In genomic region chr19:282501-282900, GRCh38 we compare ENCODE assay signal across 32 cellular contexts. TPM values are rescaled to one million over a fixed set of nuclear protein-coding genes. Genes with fewer than 3 reads are reported as not detected.
DNase-seq lines count a peak whose midpoint lies in the region; ATAC-seq, FAIRE-seq and TF ChIP-seq lines count a peak whose summit lies in the region.
"Had no signal": no experiment of that assay in that cellular context is flagged by ENCODE, and none has a peak within 500 bp of the region (broad histone marks: within the 10 kb centered on the region; RNA-seq: fewer than 3 reads in every experiment).

No MANE protein-coding gene starts in this region.

- TF ChIP-seq EP300 in K562 (IDR thresholded peaks at IDR 0.05; ENCODE audit: low read length) = no peak

- H3K27me3 ChIP-seq in MM.1S (replicated peaks; ENCODE audit: insufficient read depth, low read length) (peaks cover 91% of the 10 kb centered on the region), K562 (ENCODE audit: control insufficient read depth in 2 of 2, insufficient read depth in 2 of 2, low read length in 2 of 2) (peaks cover 0 to 13% of the 10 kb centered on the region in 2 experiments; a peak in 3 of 5 replicates)
- H3K27me3 ChIP-seq: BLaER1 treated with 17β-estradiol and CSF1 and Interleukin-3, amounts not matched to agents 10 nM and 100 nM; SJCRH30 had no signal

- H4K20me1 ChIP-seq in MM.1S (ENCODE audit: insufficient read depth, low read length) = no peaks in the 10 kb centered on the region
- 0 out of 2 replicates have a peak, but pooled peaks cover 8% of the 10 kb centered on the region for H4K20me1 ChIP-seq in K562 (replicated peaks; ENCODE audit: control insufficient read depth, insufficient read depth, low read length)
- H4K20me1 ChIP-seq: BLaER1 treated with 17β-estradiol and CSF1 and Interleukin-3, amounts not matched to agents 10 nM and 100 nM had no signal

- H3F3A ChIP-seq in MM.1S (ENCODE audit: insufficient read depth, low read length) = no peaks in the 10 kb centered on the region

- 26% methylated on average over 10 of the region's 13 CpGs for WGBS in K562 (ENCODE audit: insufficient coverage, low coverage, missing lambda C conversion rate)

- no peak overlapping the region for H3K9ac ChIP-seq in MM.1S (ENCODE audit: low read length)
- H3K9ac ChIP-seq in K562 (ENCODE audit: insufficient read depth in 1 of 2, low read depth in 2 of 2, low read length in 2 of 2) = no peak overlapping the region
- H3K9ac ChIP-seq: BLaER1 treated with 17β-estradiol and CSF1 and Interleukin-3, amounts not matched to agents 10 nM and 100 nM; KMS-11 had no signal

- no peaks in the 10 kb centered on the region for H3K36me3 ChIP-seq in MM.1S (replicated peaks; ENCODE audit: insufficient read depth, low read length)
- no peaks in the 10 kb centered on the region for H3K36me3 ChIP-seq in K562 (ENCODE audit: control insufficient read depth, insufficient read depth, low read length)
- H3K36me3 ChIP-seq: BLaER1 treated with 17β-estradiol and CSF1 and Interleukin-3, amounts not matched to agents 10 nM and 100 nM; HAP-1; SJCRH30 had no signal

- H3K79me2 ChIP-seq in MM.1S (ENCODE audit: low read length) (no peaks in the 10 kb centered on the region), K562 (ENCODE audit: control insufficient read depth, insufficient read depth, low read length) (no peaks in the 10 kb centered on the region)

- H3K4me2 ChIP-seq in MM.1S (ENCODE audit: low read depth, low read length) (peak overlapping the region; percentile 22; the same call in 1 of the 2 replicates), K562 (ENCODE audit: insufficient read depth, low read length) (no peak overlapping the region)
- H3K4me2 ChIP-seq: A549; BLaER1 treated with 17β-estradiol and CSF1 and Interleukin-3, amounts not matched to agents 10 nM and 100 nM; KMS-11 had no signal

- no peaks in the 10 kb centered on the region for H3K9me3 ChIP-seq in MM.1S (replicated peaks; ENCODE audit: insufficient read depth, low read length)
- no peaks in the 10 kb centered on the region for H3K9me3 ChIP-seq in K562 (replicated peaks; ENCODE audit: control insufficient read depth, insufficient read depth, low read depth, low read length)
- H3K9me3 ChIP-seq: A549; BLaER1 treated with 17β-estradiol and CSF1 and Interleukin-3, amounts not matched to agents 10 nM and 100 nM; HAP-1; SJCRH30 had no signal

- no peak for TF ChIP-seq POLR2A in K562 (conservative IDR thresholded peaks at IDR 0.05)

- ATAC-seq in K562 (no peak), HG02973 (IDR thresholded peaks at IDR 0.05; ENCODE audit: unreplicated experiment) (no peak), GM18867 (IDR thresholded peaks at IDR 0.05; ENCODE audit: unreplicated experiment) (no peak)
- ATAC-seq: PC-3, Right ventricle myocardium inferior, SK-N-SH treated with all-trans-retinoic acid at 6 μM for 48 hours, T-helper 17 cell had no signal

- CTCF ChIA-PET in K562 (lab: Yijun Ruan, JAX; ENCODE audit: low intra/inter-chr PET ratio) = no interaction called here

- no peak for TF ChIP-seq RAD21 in K562 (CRISPR knock-in tag; conservative IDR thresholded peaks at IDR 0.05 in 1 of 2, IDR thresholded peaks at IDR 0.05 in 1 of 2)

- in situ Hi-C loops in K562 (cut with MboI) = no loop called here

- intact Hi-C loops in K562 (cut with micrococcal nuclease) = no loop called here

- TF ChIP-seq CTCF in MM.1S (IDR thresholded peaks at IDR 0.05; ENCODE audit: low read length) = no peak
- TF ChIP-seq CTCF in K562 (IDR thresholded peaks at IDR 0.05 in 2 of 3, conservative IDR thresholded peaks at IDR 0.05 in 1 of 3; ENCODE audit: insufficient read depth in 2 of 3, low read depth in 1 of 3, low read length in 3 of 3) = no peak

- 0 out of 2 replicates have a peak overlapping the region, but pooled peaks have one; percentile 24 for H2AFZ ChIP-seq in MM.1S (ENCODE audit: low read length)
- H2AFZ ChIP-seq in K562 (ENCODE audit: low read depth, low read length) = no peak overlapping the region

- FAIRE-seq in K562 (lab: Jason Lieb, UNC) = no peak
- FAIRE-seq: A549, GM12891, GM19239 had no signal

- no TSS peak for BruUV-seq in K562 (replicated peaks; lab: Mats Ljungman, UMichigan)

- POLR2A ChIA-PET in K562 (lab: Yijun Ruan, JAX) = interaction anchor here (0.6 to 1.1 kb wide), 2 partner anchors 10 to 19 kb away, joined by 3 to 4 read pairs; no protein-coding TSS in a partner anchor

- H3K9me1 ChIP-seq in K562 (ENCODE audit: control insufficient read depth, insufficient read depth, low read length) = no peaks in the 10 kb centered on the region

- DNase-seq in NCI-H2196 (lab: John Stamatoyannopoulos, UW; ENCODE audit: unreplicated experiment) (peak; percentile 32), NCI-H2196 treated with DMSO at 0.1 percent for 48 hours (lab: John Stamatoyannopoulos, UW; ENCODE audit: unreplicated experiment) (no peak), MM.1S (no peak), K562 (ENCODE audit: extremely low read depth in 1 of 4, low spot score in 3 of 4) (peak in 1 of 4 experiments; percentile 24), cortex of kidney (lab: John Stamatoyannopoulos, UW) (no peak)
- DNase-seq: AML-193; CD4-positive, alpha-beta T cell; COR-L47; DMS79 treated with DMSO at 0.1 percent for 48 hours; GF-D8; HFFc6; IMR-90; NCI-H1048; NCI-H1694; NCI-H2081 treated with DMSO at 0.1 percent for 48 hours; NCI-H2171; NCI-H524; NCI-H748 treated with DMSO at 0.1 percent for 48 hours; NK-92 treated with Interleukin-12 subunit alpha and Interleukin-12 subunit beta, amount 100 ng/mL, for 24 hours; PC-3; SJCRH30; T-helper 17 cell had no signal

- H3K27ac ChIP-seq in MM.1S (ENCODE audit: low read length) = no peak overlapping the region
- H3K27ac ChIP-seq in K562 (ENCODE audit: extremely low read depth, low read depth, low read length) = no peak overlapping the region
- H3K27ac ChIP-seq: A549; BLaER1 treated with 17β-estradiol and CSF1 and Interleukin-3, amounts not matched to agents 10 nM and 100 nM; KMS-11; SJCRH30 had no signal

- H3K4me1 ChIP-seq in MM.1S (ENCODE audit: low read length) (peaks cover 6% of the 10 kb centered on the region; the same call in 1 of the 2 replicates), K562 (replicated peaks in 1 of 2; ENCODE audit: control insufficient read depth in 2 of 2, insufficient read depth in 2 of 2, low read length in 2 of 2) (peaks cover 0 to 19% of the 10 kb centered on the region in 2 experiments; a peak in 1 of 5 replicates)
- H3K4me1 ChIP-seq: A549, HAP-1 had no signal

- H3K9me2 ChIP-seq in MM.1S (replicated peaks; ENCODE audit: insufficient read depth, low read length) = no peaks in the 10 kb centered on the region

- H3K4me3 ChIP-seq in MM.1S (ENCODE audit: low read length) = no peak overlapping the region
- no peak overlapping the region for H3K4me3 ChIP-seq in K562
- H3K4me3 ChIP-seq: A549; BLaER1 treated with 17β-estradiol and CSF1 and Interleukin-3, amounts not matched to agents 10 nM and 100 nM; HAP-1; SJCRH30 had no signal

TF ChIP-seq in K562, 482 proteins besides CTCF, POLR2A, EP300 and RAD21:
- TF ChIP-seq MAX (CRISPR knock-in tag; IDR thresholded peaks at IDR 0.05) = no peak
- TF ChIP-seq ADNP (tag; IDR thresholded peaks at IDR 0.05) = peak; percentile 66; the same call in 1 of the 2 replicates
- peak; percentile 41 for TF ChIP-seq RBM25 (IDR thresholded peaks at IDR 0.05; ENCODE audit: low read depth, low read length, severe bottlenecking)
- TF ChIP-seq BCOR (IDR thresholded peaks at IDR 0.05) = peak; percentile 84
- peak; percentile 35 to 67; a peak in 3 of 4 replicates for TF ChIP-seq KDM1A (IDR thresholded peaks at IDR 0.05)

RNA-seq across cellular contexts. Expression of gene PLPP2, which starts 8.7 kb away (rescaled TPM):
- total RNA-seq in K562 (2011; cell fraction: chromatin; rRNA removed; ENCODE audit: low replicate concordance) = 6.2 and 17.1 TPM in 2 replicates
- total RNA-seq in K562 (2011; cell fraction: nucleolus; rRNA removed) = 17.7 and 19.1 TPM in 2 replicates
- 13.8 and 19.1 TPM in 2 replicates for total RNA-seq in K562 (2011; cell fraction: nucleoplasm; rRNA removed)
- total RNA-seq in K562 (2014; rRNA removed) = 3.1 and 4.0 TPM in 2 replicates
- total RNA-seq in K562 (2014; rRNA removed; fragmentation: Illumina TruSeq; extraction: Trizol) = 0.67 and 2.0 TPM in 2 replicates
- 0.51 and 0.64 TPM in 2 replicates for total RNA-seq in K562 (2015; rRNA removed; fragmentation: Illumina TruSeq; extraction: Trizol)
- total RNA-seq in K562 (2021) = 3.9 and 4.4 TPM in 2 replicates
- 1.1 and 2.5 TPM in 2 replicates for polyA plus RNA-seq in K562 (2011; rRNA removed)
- polyA plus RNA-seq in K562 (2011; cell fraction: cytosol; rRNA removed) = 1.9 and 11.7 TPM in 2 replicates
- 2.4 and 12.0 TPM in 2 replicates for polyA plus RNA-seq in K562 (2011; cell fraction: nucleus; rRNA removed)
- polyA plus RNA-seq in K562 (2012) = 0.58 and 1.5 TPM in 2 replicates
- 3.1 and 3.4 TPM in 2 replicates for polyA plus RNA-seq in K562 (2014; fragmentation: Illumina TruSeq; extraction: Trizol)
- under 1 TPM in 1 of 2 experiments, not detected in 1; 0.56 TPM for polyA plus RNA-seq in K562 (2014; fragmentation: Nextera tagmentation; extraction: Ambion mirVana)
- polyA plus RNA-seq in K562 (2014; rRNA removed) = 2.0 and 2.2 TPM in 2 replicates
- 0.63 and 3.3 TPM in 2 replicates for polyA minus RNA-seq in K562 (2011; rRNA and poly(A)+ RNA removed)
- 2.7 TPM in 1 of 2 replicates, not detected in the other for polyA minus RNA-seq in K562 (2011; cell fraction: cytosol; rRNA and poly(A)+ RNA removed)
- polyA minus RNA-seq in K562 (2011; cell fraction: nucleus; rRNA and poly(A)+ RNA removed) = 0.44 and 1.5 TPM in 2 replicates
- total RNA-seq: PC-3 had no signal
